Comparison of ENCODE assay signal across 8 cellular contexts in the genomic region with DNA sequence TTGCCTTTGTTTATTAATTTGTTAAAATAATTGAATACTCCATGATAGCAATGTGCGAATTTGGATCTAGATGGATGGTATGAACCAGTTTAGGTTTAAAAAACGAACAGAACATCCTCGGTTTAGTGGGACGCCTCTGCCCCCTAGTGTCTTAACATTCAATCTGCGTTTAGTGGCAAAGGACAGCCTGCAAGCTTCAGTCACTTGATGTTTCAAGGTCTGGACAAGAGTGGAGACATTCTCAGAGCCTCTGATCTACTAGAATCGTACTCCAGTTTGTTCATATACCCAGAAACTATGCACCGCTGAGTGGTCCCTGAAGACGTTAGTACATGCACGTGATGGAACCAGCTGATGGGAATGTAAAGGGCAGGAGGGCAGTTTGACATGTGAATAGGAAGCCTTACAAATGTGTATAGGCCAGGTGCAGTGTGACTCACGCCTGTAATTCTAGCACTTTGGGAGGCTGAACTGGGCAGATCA. TPM values are rescaled to one million over a fixed set of nuclear protein-coding genes. Genes with fewer than 3 reads are reported as not detected.
A peak's percentile ranks its signal among the peaks of the same experiment; 100 is the strongest.
DNase-seq lines count a peak whose midpoint lies in the region; ATAC-seq and TF ChIP-seq lines count a peak whose summit lies in the region.

No MANE protein-coding gene starts in this region.

- no peak overlapping the region for H3K4me3 ChIP-seq in epithelial cell of esophagus (ENCODE audit: low read length)
- H3K4me3 ChIP-seq in tibial artery = no peak overlapping the region

- POLR2A ChIA-PET in activated CD4-positive, alpha-beta memory T cell treated with anti-CD3 and anti-CD28 coated beads, Interleukin-2, amount 10 ng/mL, durations not matched to agents 7 days and 5 days (lab: Charles Lee) = no interaction called here

- CTCF ChIA-PET in Calu3 (lab: Charles Lee) = interaction anchor here (0.6 to 1.3 kb wide), 15 partner anchors 8 to 1334 kb away, joined by 3 to 7 read pairs (median 3); no protein-coding TSS in a partner anchor
- CTCF ChIA-PET in activated CD4-positive, alpha-beta memory T cell treated with anti-CD3 and anti-CD28 coated beads, Interleukin-2, amount 10 ng/mL, durations not matched to agents 7 days and 5 days (lab: Charles Lee) = interaction anchor here (0.7 to 2.3 kb wide), 13 partner anchors 10 to 1008 kb away, joined by 3 to 25 read pairs (median 4); no protein-coding TSS in a partner anchor

- H3K27me3 ChIP-seq in tibial artery = no peaks in the 10 kb centered on the region

- no TSS peak for BruUV-seq in Calu3 (replicated peaks; lab: Mats Ljungman, UMichigan)

- H3K4me1 ChIP-seq in tibial artery = no peaks in the 10 kb centered on the region

- H3K36me3 ChIP-seq in tibial artery = no peaks in the 10 kb centered on the region

- intact Hi-C loops in Calu3 (cut with micrococcal nuclease; ENCODE audit: unreplicated experiment) (loop anchor here (1.0 to 10.0 kb wide), 5 partner anchors 111 to 1008 kb away; no protein-coding TSS in a partner anchor), tibial artery (cut with DNase I; ENCODE audit: low total_unique reads) (loop anchor here (10.0 kb wide), 1 partner anchor 528 kb away; no protein-coding TSS in a partner anchor)

- H3K27ac ChIP-seq in tibial artery = no peak overlapping the region

- H3K27me3 Mint-ChIP-seq in Calu3 (ENCODE audit: unreplicated experiment) = no peaks in the 10 kb centered on the region
- H3K27me3 Mint-ChIP-seq in activated CD4-positive, alpha-beta memory T cell treated with anti-CD3 and anti-CD28 coated beads, Interleukin-2, amount 10 ng/mL, durations not matched to agents 7 days and 5 days = no peaks in the 10 kb centered on the region

- H3K27ac Mint-ChIP-seq in Calu3 (ENCODE audit: unreplicated experiment) = no peak overlapping the region
- H3K27ac Mint-ChIP-seq in activated CD4-positive, alpha-beta memory T cell treated with anti-CD3 and anti-CD28 coated beads, Interleukin-2, amount 10 ng/mL, durations not matched to agents 7 days and 5 days = no peak overlapping the region

- DNase-seq in Calu3 (peak; percentile 83), HT-29 (ENCODE audit: low spot score) (peak; percentile 89), NCI-H82 (lab: John Stamatoyannopoulos, UW) (peak; percentile 92), epithelial cell of esophagus (ENCODE audit: low read depth) (peak; percentile 80), myocyte (ENCODE audit: low read depth) (peak; percentile 68), tibial artery (no peak)
- DNase-seq in activated CD4-positive, alpha-beta memory T cell treated with anti-CD3 and anti-CD28 coated beads, Interleukin-2, amount 10 ng/mL, durations not matched to agents 7 days and 5 days = peak; percentile 54

- no peak overlapping the region for H3K4me3 Mint-ChIP-seq in Calu3 (ENCODE audit: low read depth, unreplicated experiment)
- H3K4me3 Mint-ChIP-seq in activated CD4-positive, alpha-beta memory T cell treated with anti-CD3 and anti-CD28 coated beads, Interleukin-2, amount 10 ng/mL, durations not matched to agents 7 days and 5 days = no peak overlapping the region

- no peaks in the 10 kb centered on the region for H3K9me3 ChIP-seq in tibial artery

- no peaks in the 10 kb centered on the region for H3K9me3 Mint-ChIP-seq in Calu3 (ENCODE audit: low read depth, unreplicated experiment)
- no peaks in the 10 kb centered on the region for H3K9me3 Mint-ChIP-seq in activated CD4-positive, alpha-beta memory T cell treated with anti-CD3 and anti-CD28 coated beads, Interleukin-2, amount 10 ng/mL, durations not matched to agents 7 days and 5 days

- peaks cover 13% of the 10 kb centered on the region for H3K4me1 Mint-ChIP-seq in Calu3 (ENCODE audit: low read depth, unreplicated experiment)
- peaks cover 3% of the 10 kb centered on the region for H3K4me1 Mint-ChIP-seq in activated CD4-positive, alpha-beta memory T cell treated with anti-CD3 and anti-CD28 coated beads, Interleukin-2, amount 10 ng/mL, durations not matched to agents 7 days and 5 days

- peak; percentile 67 for ATAC-seq in GM21381 (IDR thresholded peaks at IDR 0.05; ENCODE audit: unreplicated experiment)

- H3K36me3 Mint-ChIP-seq in Calu3 (ENCODE audit: insufficient read depth, unreplicated experiment) = no peaks in the 10 kb centered on the region
- no peaks in the 10 kb centered on the region for H3K36me3 Mint-ChIP-seq in activated CD4-positive, alpha-beta memory T cell treated with anti-CD3 and anti-CD28 coated beads, Interleukin-2, amount 10 ng/mL, durations not matched to agents 7 days and 5 days (ENCODE audit: low read depth)

- TF ChIP-seq CTCF in Calu3 (IDR thresholded peaks at IDR 0.05; ENCODE audit: unreplicated experiment) = peak; percentile 82
- peak; percentile 88 for TF ChIP-seq CTCF in epithelial cell of esophagus (IDR thresholded peaks at IDR 0.05; ENCODE audit: insufficient read depth, low read depth, low read length, missing control alignments)
- peak; percentile 64 to 67 for TF ChIP-seq CTCF in tibial artery (IDR thresholded peaks at IDR 0.05)

RNA-seq across cellular contexts. Expression of gene ATP13A4, which starts 17.8 kb away (rescaled TPM):
- total RNA-seq in Calu3 (2022) = 24.6 and 31.9 TPM in 2 replicates
- total RNA-seq in HT-29 (2014; rRNA removed; shearing (Covaris generic)) = 0.23 TPM in 2 replicates
- 1 to 10 TPM; 1.7 to 1.8 TPM for total RNA-seq in activated CD4-positive, alpha-beta memory T cell treated with anti-CD3 and anti-CD28 coated beads, Interleukin-2, amount 10 ng/mL, durations not matched to agents 7 days and 5 days
- total RNA-seq in myocyte = 0.16 and 0.19 TPM in 2 replicates
- polyA plus RNA-seq in myocyte (2012) = 0.25 TPM

RNA-seq across cellular contexts. Expression of gene OPA1, which starts 20.5 kb away (rescaled TPM):
- total RNA-seq in Calu3 (2022) (110 and 115 TPM in 2 replicates), myocyte (65.7 and 76.0 TPM in 2 replicates)
- 31.4 and 35.9 TPM in 2 replicates for total RNA-seq in HT-29 (2014; rRNA removed; shearing (Covaris generic))
- total RNA-seq in activated CD4-positive, alpha-beta memory T cell treated with anti-CD3 and anti-CD28 coated beads, Interleukin-2, amount 10 ng/mL, durations not matched to agents 7 days and 5 days = 10 to 100 TPM; 61.0 to 66.4 TPM
- 19.0 TPM for polyA plus RNA-seq in myocyte (2012)

Comparison
In these comparisons a context has a peak if more than half of its experiments do, and no peak if none do; other contexts are left out.
1. DNase-seq: peak in Calu3 (single experiment), HT-29 (single experiment), NCI-H82 (single experiment), activated CD4-positive, alpha-beta memory T cell treated with anti-CD3 and anti-CD28 coated beads, Interleukin-2, amount 10 ng/mL, durations not matched to agents 7 days and 5 days (single experiment), epithelial cell of esophagus (single experiment) and myocyte (single experiment); none in tibial artery (0 of 2).
2. Peak in every context shown above with its lines, with median percentiles within 50 percentile points of each other: CTCF ChIP-seq.